ENCODE assay signal across 8 cellular contexts in the genomic region with DNA sequence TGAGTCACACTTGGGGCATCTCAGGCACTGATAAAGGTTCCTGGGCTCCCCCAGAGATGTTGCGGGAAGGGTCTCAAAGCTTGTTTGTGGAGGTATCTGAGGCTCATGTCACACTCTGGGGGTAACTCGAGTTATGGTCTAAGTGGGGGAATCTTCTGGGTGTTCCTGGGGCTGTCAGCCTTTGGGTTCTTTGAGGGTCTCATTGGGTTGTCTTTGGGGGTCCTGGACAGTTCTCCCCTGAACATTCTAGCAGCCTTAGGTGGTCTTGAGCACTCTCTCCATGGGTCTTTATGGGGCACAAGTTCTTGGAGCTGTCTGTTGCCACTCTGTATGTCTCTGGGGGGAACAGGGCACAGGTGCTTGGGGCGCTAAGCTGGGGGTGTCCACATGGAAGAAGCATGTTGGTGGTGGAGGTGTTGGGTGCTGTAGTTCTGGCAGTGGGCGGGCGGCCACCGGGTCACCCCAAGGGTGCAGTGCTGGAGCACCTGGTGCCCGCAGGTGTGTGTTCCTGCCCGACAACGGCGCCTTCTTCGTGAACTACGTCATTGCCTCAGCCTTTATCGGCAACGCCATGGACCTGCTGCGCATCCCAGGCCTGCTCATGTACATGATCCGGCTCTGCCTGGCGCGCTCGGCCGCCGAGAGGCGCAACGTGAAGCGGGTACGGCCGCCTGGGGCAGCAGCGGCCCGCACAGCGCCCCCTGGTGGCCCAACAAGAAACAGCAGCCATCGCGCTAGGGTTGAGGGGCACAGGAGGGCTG. TPM values are rescaled to one million over a fixed set of nuclear protein-coding genes. Genes with fewer than 3 reads are reported as not detected.
A peak's percentile ranks its signal among the peaks of the same experiment; 100 is the strongest.
DNase-seq lines count a peak whose midpoint lies in the region; ATAC-seq, FAIRE-seq and TF ChIP-seq lines count a peak whose summit lies in the region.

No MANE protein-coding gene starts in this region.

- no peaks in the 10 kb centered on the region for H3F3A ChIP-seq in SU-DHL-6 (ENCODE audit: insufficient read depth)

- H3K27me3 ChIP-seq in A673 (replicated peaks; ENCODE audit: insufficient read depth, low read depth, low read length, poor library complexity) (no peaks in the 10 kb centered on the region), HL-60 (ENCODE audit: insufficient read depth, poor library complexity, severe bottlenecking) (no peaks in the 10 kb centered on the region), SU-DHL-6 (ENCODE audit: low read length) (no peaks in the 10 kb centered on the region), heart left ventricle (no peaks in the 10 kb centered on the region), rectal smooth muscle tissue (ENCODE audit: control insufficient read depth, insufficient read depth, low read length) (no peaks in the 10 kb centered on the region)

- peaks cover 10% of the 10 kb centered on the region for H3K4me1 Mint-ChIP-seq in activated naive CD8-positive, alpha-beta T cell treated with anti-CD3 and anti-CD28 coated beads for 36 hours

- H3K4me2 ChIP-seq in SU-DHL-6 (ENCODE audit: low read depth, low read length, poor library complexity, severe bottlenecking) = no peak overlapping the region

- TF ChIP-seq POLR2A in heart left ventricle (IDR thresholded peaks at IDR 0.05) = no peak

- intact Hi-C loops in A673 (cut with micrococcal nuclease; ENCODE audit: unreplicated experiment) = loop anchor here (1.0 to 5.0 kb wide), 2 partner anchors 55 to 379 kb away; a partner anchor contains a TSS
- intact Hi-C loops in heart left ventricle (cut with DNase I) = loop anchor here in 8 of 10 donors (1.0 to 10.0 kb wide), 7 partner anchors 51 to 191 kb away; a partner anchor contains a TSS

- H2AFZ ChIP-seq in SU-DHL-6 (ENCODE audit: low read depth, low read length, severe bottlenecking) = no peak overlapping the region

- H3K27me3 Mint-ChIP-seq in activated naive CD8-positive, alpha-beta T cell treated with anti-CD3 and anti-CD28 coated beads for 36 hours = no peaks in the 10 kb centered on the region

- peak; percentile 90 for FAIRE-seq in GM18507 (lab: Jason Lieb, UNC)

- H3K9ac ChIP-seq in SU-DHL-6 (ENCODE audit: low read length) (no peak overlapping the region), rectal smooth muscle tissue (ENCODE audit: low read length) (peak overlapping the region; percentile 32)

- no peak overlapping the region for H3K4me3 Mint-ChIP-seq in activated naive CD8-positive, alpha-beta T cell treated with anti-CD3 and anti-CD28 coated beads for 36 hours

- no peaks in the 10 kb centered on the region for H4K20me1 ChIP-seq in SU-DHL-6 (ENCODE audit: low read depth, low read length)

- H3K27ac Mint-ChIP-seq in activated naive CD8-positive, alpha-beta T cell treated with anti-CD3 and anti-CD28 coated beads for 36 hours = no peak overlapping the region

- ATAC-seq in heart left ventricle (peak; percentile 30 to 80 (median 72)), GM21529 (IDR thresholded peaks at IDR 0.05; ENCODE audit: unreplicated experiment) (no peak)

- POLR2A ChIA-PET in A673 (lab: Charles Lee; ENCODE audit: low non-redundant PET) = no interaction called here

- H3K36me3 ChIP-seq in A673 (ENCODE audit: insufficient read depth, low read length, poor library complexity, severe bottlenecking) = no peaks in the 10 kb centered on the region
- H3K36me3 ChIP-seq in SU-DHL-6 (ENCODE audit: low read length) = no peaks in the 10 kb centered on the region
- peaks cover 0 to 51% (median 36%) of the 10 kb centered on the region in 9 donors for H3K36me3 ChIP-seq in heart left ventricle
- H3K36me3 ChIP-seq in rectal smooth muscle tissue (ENCODE audit: control insufficient read depth, insufficient read depth, low read length) = peaks cover 10% of the 10 kb centered on the region

- TF ChIP-seq CTCF in A673 (conservative IDR thresholded peaks at IDR 0.05; ENCODE audit: low read depth, low read length) (peak; percentile 100), HL-60 (IDR thresholded peaks at IDR 0.05; ENCODE audit: insufficient read depth, low read length) (peak; percentile 89), SU-DHL-6 (IDR thresholded peaks at IDR 0.05; ENCODE audit: insufficient read depth, low read length, poor library complexity, severe bottlenecking) (peak; percentile 100), heart left ventricle (IDR thresholded peaks at IDR 0.05) (peak; percentile 96 to 100 (median 99))

- H3K4me3 ChIP-seq in A673 (ENCODE audit: low read depth, low read length, poor library complexity, severe bottlenecking) (no peak overlapping the region), HL-60 (replicated peaks; ENCODE audit: insufficient read depth, low read length) (no peak overlapping the region), SU-DHL-6 (ENCODE audit: insufficient read depth, low read length, poor library complexity, severe bottlenecking) (no peak overlapping the region), heart left ventricle (no peak overlapping the region), rectal smooth muscle tissue (ENCODE audit: low read length) (no peak overlapping the region)

- no peaks in the 10 kb centered on the region for H3K9me3 ChIP-seq in A673 (ENCODE audit: low read depth, low read length, poor library complexity, severe bottlenecking)
- no peaks in the 10 kb centered on the region for H3K9me3 ChIP-seq in SU-DHL-6 (ENCODE audit: insufficient read depth, low read length)
- H3K9me3 ChIP-seq in heart left ventricle = no peaks in the 10 kb centered on the region

- no peaks in the 10 kb centered on the region for H3K36me3 Mint-ChIP-seq in activated naive CD8-positive, alpha-beta T cell treated with anti-CD3 and anti-CD28 coated beads for 36 hours

- peak; percentile 81 for DNase-seq in A673 (ENCODE audit: low spot score)
- DNase-seq in GM18507 (ENCODE audit: extremely low spot score, insufficient read length, low read depth) = peak; percentile 74
- DNase-seq in HL-60 (ENCODE audit: low read depth in 1 of 2, low spot score in 1 of 2) = peak; percentile 56 to 75
- DNase-seq in activated naive CD8-positive, alpha-beta T cell treated with anti-CD3 and anti-CD28 coated beads for 36 hours = peak; percentile 83
- DNase-seq in heart left ventricle = peak; percentile 61 to 89 (median 75)

- CTCF ChIA-PET in A673 (lab: Charles Lee) = no interaction called here

- H3K27ac ChIP-seq in A673 (ENCODE audit: low read depth, low read length, poor library complexity, severe bottlenecking) (no peak overlapping the region), HL-60 (replicated peaks) (no peak overlapping the region), SU-DHL-6 (ENCODE audit: low read depth, low read length) (no peak overlapping the region), heart left ventricle (no peak overlapping the region), rectal smooth muscle tissue (ENCODE audit: low read depth, low read length) (no peak overlapping the region)

- no peaks in the 10 kb centered on the region for H3K79me2 ChIP-seq in SU-DHL-6 (ENCODE audit: insufficient read depth, low read length)

- no peaks in the 10 kb centered on the region for H3K9me3 Mint-ChIP-seq in activated naive CD8-positive, alpha-beta T cell treated with anti-CD3 and anti-CD28 coated beads for 36 hours

- 20 to 57% (median 25%) methylated on average over 5 to 31 of the region's 31 CpGs for WGBS in heart left ventricle, 4 donors

- no TSS peak for BruUV-seq in A673 (replicated peaks; lab: Mats Ljungman, UMichigan)

- no peaks in the 10 kb centered on the region for H3K4me1 ChIP-seq in A673 (ENCODE audit: insufficient read depth, low read length, poor library complexity, severe bottlenecking)
- H3K4me1 ChIP-seq in heart left ventricle = peaks cover 0 to 18% (median 6%) of the 10 kb centered on the region in 12 donors
- no peaks in the 10 kb centered on the region for H3K4me1 ChIP-seq in rectal smooth muscle tissue (ENCODE audit: control insufficient read depth, insufficient read depth, low read length)

- H3K9me2 ChIP-seq in SU-DHL-6 (replicated peaks; ENCODE audit: insufficient read depth, low read length) = no peaks in the 10 kb centered on the region

RNA-seq across cellular contexts. Expression of a gene that starts 7.1 kb away (rescaled TPM):
- total RNA-seq in A673 (2021) (not detected in 2 replicates), heart left ventricle (1 to 10 TPM in 2 of 9 donors, under 1 TPM in 4, not detected in 3; 0.23 to 1.8 (median 0.44) TPM)
- under 1 TPM; 0.12 to 0.25 TPM for total RNA-seq in activated naive CD8-positive, alpha-beta T cell treated with anti-CD3 and anti-CD28 coated beads for 36 hours
- under 1 TPM; 0.08 to 0.35 TPM for polyA plus RNA-seq in heart left ventricle

RNA-seq across cellular contexts. Expression of a gene that starts 24.2 kb away (rescaled TPM):
- 32.0 and 34.2 TPM in 2 replicates for total RNA-seq in A673 (2021)
- 10 to 100 TPM; 11.7 to 12.1 TPM for total RNA-seq in activated naive CD8-positive, alpha-beta T cell treated with anti-CD3 and anti-CD28 coated beads for 36 hours
- total RNA-seq in heart left ventricle = 10 to 100 TPM; 36.2 to 52.9 (median 43.0) TPM
- 10 to 100 TPM; 26.2 to 37.0 TPM for polyA plus RNA-seq in heart left ventricle

RNA-seq across cellular contexts. Expression of a gene that starts 24.3 kb away (rescaled TPM):
- 78.8 and 80.4 TPM in 2 replicates for total RNA-seq in A673 (2021)
- 10 to 100 TPM; 58.5 to 60.8 TPM for total RNA-seq in activated naive CD8-positive, alpha-beta T cell treated with anti-CD3 and anti-CD28 coated beads for 36 hours
- 10 to 100 TPM; 35.3 to 60.2 (median 44.1) TPM for total RNA-seq in heart left ventricle
- 10 to 100 TPM; 40.5 to 72.9 TPM for polyA plus RNA-seq in heart left ventricle
